In genomic region chr10:69328346-69328687, GRCh38 we compare ENCODE assay signal across 8 cellular contexts. TPM values are rescaled to one million over a fixed set of nuclear protein-coding genes. Genes with fewer than 3 reads are reported as not detected.
A peak's percentile ranks its signal among the peaks of the same experiment; 100 is the strongest.
DNase-seq lines count a peak whose midpoint lies in the region; ATAC-seq and TF ChIP-seq lines count a peak whose summit lies in the region.

No MANE protein-coding gene starts in this region.

- intact Hi-C loops in psoas muscle (cut with DNase I) = loop anchor here in 1 of 2 donors (5.0 kb wide), 1 partner anchor 44 kb away; no protein-coding TSS in a partner anchor
- intact Hi-C loops in lower leg skin (cut with DNase I; ENCODE audit: low total_unique reads) = no loop called here

- no peak overlapping the region for H3K9ac ChIP-seq in endodermal cell (ENCODE audit: extremely low read depth, low read length, poor library complexity, severe bottlenecking)

- peaks cover 50% of the 10 kb centered on the region for H3K4me1 Mint-ChIP-seq in endodermal cell

- H3K36me3 ChIP-seq in endodermal cell (ENCODE audit: control insufficient read depth, insufficient read depth, low read length) = no peaks in the 10 kb centered on the region
- peaks cover 5% of the 10 kb centered on the region in 2 donors for H3K36me3 ChIP-seq in psoas muscle (ENCODE audit: insufficient read depth in 1 of 2, low read depth in 1 of 2)

- H3K27me3 Mint-ChIP-seq in endodermal cell (ENCODE audit: insufficient read depth) = no peaks in the 10 kb centered on the region

- peak overlapping the region; percentile 66 for H3K27ac ChIP-seq in HL-60 (replicated peaks)
- H3K27ac ChIP-seq in endodermal cell (ENCODE audit: low read depth, low read length) = no peak overlapping the region
- H3K27ac ChIP-seq in psoas muscle = peak overlapping the region; percentile 93

- no peaks in the 10 kb centered on the region for H3K27me3 ChIP-seq in HL-60 (ENCODE audit: insufficient read depth, poor library complexity, severe bottlenecking)
- H3K27me3 ChIP-seq in endodermal cell (ENCODE audit: control insufficient read depth, insufficient read depth, low read length, poor library complexity, severe bottlenecking) = no peaks in the 10 kb centered on the region
- no peaks in the 10 kb centered on the region for H3K27me3 ChIP-seq in psoas muscle (ENCODE audit: insufficient read depth in 3 of 3, low read length in 2 of 3)

- H3K4me1 ChIP-seq in endodermal cell (ENCODE audit: control insufficient read depth, insufficient read depth, low read length) (peaks cover 6% of the 10 kb centered on the region), psoas muscle (peaks cover 72% of the 10 kb centered on the region)

- ATAC-seq in GM18861 (IDR thresholded peaks at IDR 0.05; ENCODE audit: unreplicated experiment) = peak; percentile 11
- ATAC-seq in psoas muscle = peak; percentile 22 to 39 (median 33)

- H3K9me3 Mint-ChIP-seq in endodermal cell = no peaks in the 10 kb centered on the region

- H3K9me3 ChIP-seq in endodermal cell (ENCODE audit: control insufficient read depth, low read length) (no peaks in the 10 kb centered on the region), psoas muscle (no peaks in the 10 kb centered on the region)

- 84 to 90% methylated on average over 7 of the region's 7 CpGs for WGBS in endodermal cell (ENCODE audit: insufficient coverage in 1 of 2, insufficient read length in 1 of 2), 2 experiments
- WGBS in psoas muscle, 3 donors = 34 to 39% (median 38%) methylated on average over 7 of the region's 7 CpGs
- 35 to 53% methylated on average over 7 of the region's 7 CpGs for WGBS in lower leg skin, 2 donors

- peak overlapping the region; percentile 69 for H3K27ac Mint-ChIP-seq in endodermal cell

- H3K4me3 Mint-ChIP-seq in endodermal cell = no peak overlapping the region

- no peak for TF ChIP-seq POLR2A in lower leg skin (IDR thresholded peaks at IDR 0.05)

- TF ChIP-seq CTCF in HL-60 (IDR thresholded peaks at IDR 0.05; ENCODE audit: insufficient read depth, low read length) (no peak), endodermal cell (conservative IDR thresholded peaks at IDR 0.05) (no peak), psoas muscle (IDR thresholded peaks at IDR 0.05) (no peak), lower leg skin (IDR thresholded peaks at IDR 0.05) (no peak)

- no peak overlapping the region for H3K4me3 ChIP-seq in HL-60 (replicated peaks; ENCODE audit: insufficient read depth, low read length)
- no peak overlapping the region for H3K4me3 ChIP-seq in endodermal cell (ENCODE audit: low read length)
- H3K4me3 ChIP-seq in psoas muscle = peak overlapping the region; percentile 64
- no peak overlapping the region for H3K4me3 ChIP-seq in lower leg skin (ENCODE audit: low read depth, poor library complexity, severe bottlenecking)

- peaks cover 3% of the 10 kb centered on the region for H3K36me3 Mint-ChIP-seq in endodermal cell (ENCODE audit: low read depth)

- DNase-seq in HL-60 (ENCODE audit: low read depth in 1 of 2, low spot score in 1 of 2) (no peak), endodermal cell (peak; percentile 46), psoas muscle (no peak), lower leg skin (ENCODE audit: low spot score in 2 of 2) (no peak), GM03348 (ENCODE audit: low spot score) (no peak), NCI-H1048 (lab: John Stamatoyannopoulos, UW) (no peak), NCI-H2171 (lab: John Stamatoyannopoulos, UW) (no peak)

RNA-seq across cellular contexts. Expression of gene HK1, which starts 50.0 kb away (rescaled TPM):
- total RNA-seq in endodermal cell (10 to 100 TPM; 38.0 to 78.8 TPM), psoas muscle (100 to 1,000 TPM; 212 to 336 (median 261) TPM), lower leg skin (100 to 1,000 TPM; 117 to 162 (median 158) TPM)
- polyA plus RNA-seq in endodermal cell (2013, experiment 1 of 2) = 48.2 TPM
- 45.5 TPM for polyA plus RNA-seq in endodermal cell (2013, experiment 2 of 2)
- 100 to 1,000 TPM; 134 to 254 (median 216) TPM for polyA plus RNA-seq in psoas muscle
